27 cellular contexts compared by ENCODE assay signal in the genomic region with DNA sequence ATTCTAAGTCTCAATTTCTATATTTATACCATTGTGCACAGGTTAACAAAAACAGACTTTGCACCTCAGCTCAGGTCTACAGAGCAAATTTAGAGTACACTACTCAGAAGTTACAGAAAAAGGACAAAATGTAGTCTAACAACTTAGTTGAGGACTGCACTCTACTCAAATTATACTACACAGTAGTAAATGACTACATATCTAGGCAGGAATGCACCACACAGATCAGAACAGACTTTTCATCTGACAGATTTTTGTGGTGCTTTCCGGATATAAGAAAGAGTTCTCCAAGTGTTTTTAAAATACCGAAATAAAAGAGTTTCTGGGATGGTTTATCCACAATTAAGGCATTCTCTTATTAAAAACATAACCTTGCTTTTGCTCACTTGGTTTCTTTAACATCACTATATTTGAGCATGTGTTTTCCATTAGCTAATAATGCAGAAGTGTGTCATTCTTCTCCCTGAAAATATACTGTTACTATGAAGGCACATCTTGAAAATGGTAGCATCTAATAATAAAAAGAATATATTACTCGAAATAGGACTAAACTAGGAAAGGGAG.
DNase-seq lines count a peak whose midpoint lies in the region; ATAC-seq, FAIRE-seq and TF ChIP-seq lines count a peak whose summit lies in the region.
"Had no signal": no experiment of that assay in that cellular context is flagged by ENCODE, and none has a peak within 500 bp of the region (broad histone marks: within the 10 kb centered on the region; RNA-seq: fewer than 3 reads in every experiment).

No MANE protein-coding gene starts in this region.

- DNase-seq in right lobe of liver (no peak), mesothelial cell of epicardium (ENCODE audit: low spot score in 2 of 2, unreplicated experiment in 2 of 2) (no peak), suprapubic skin (ENCODE audit: low spot score in 2 of 2) (no peak), left colon (no peak)
- DNase-seq in NK-92 treated with Interleukin-12 subunit alpha and Interleukin-12 subunit beta, amount 100 ng/mL, for 24 hours (lab: John Stamatoyannopoulos, UW) = no peak
- DNase-seq: ACHN; Calu3; CD8-positive, alpha-beta memory T cell; EL; GF-D8; H9; HFFc6; MG63; NCI-H1048; NCI-H1417 treated with DMSO at 0.1 percent for 48 hours; NCI-H187; NCI-H446; NCI-H526; OCI-M1; SJCRH30 had no signal

- WGBS in liver = 93% methylated on average over 3 of the region's 3 CpGs
- WGBS in right lobe of liver (ENCODE audit: insufficient coverage, low coverage, low lambda C conversion rate, missing lambda C conversion rate) = 86% methylated on average over 3 of the region's 3 CpGs
- 69% methylated on average over 3 of the region's 3 CpGs for WGBS in suprapubic skin

- H3K4me1 Mint-ChIP-seq in mesothelial cell of epicardium = peaks cover 28% of the 10 kb centered on the region
- H3K4me1 Mint-ChIP-seq: CD8-positive, alpha-beta memory T cell had no signal

- no peaks in the 10 kb centered on the region for H3K9me3 ChIP-seq in liver (ENCODE audit: control insufficient read depth in 4 of 4, low read length in 3 of 4)
- H3K9me3 ChIP-seq in right lobe of liver = no peaks in the 10 kb centered on the region
- H3K9me3 ChIP-seq in suprapubic skin = no peaks in the 10 kb centered on the region
- H3K9me3 ChIP-seq: MG63, SJCRH30 had no signal

- no peak overlapping the region for H3K4me3 ChIP-seq in liver (ENCODE audit: low read depth in 1 of 3, low read length in 3 of 3)
- H3K4me3 ChIP-seq in right lobe of liver = no peak overlapping the region
- H3K4me3 ChIP-seq in suprapubic skin = no peak overlapping the region
- H3K4me3 ChIP-seq: K562, MG63, SJCRH30 had no signal

- TF ChIP-seq CTCF in liver (IDR thresholded peaks at IDR 0.05; ENCODE audit: low read depth, low read length, missing input control) (no peak), right lobe of liver (IDR thresholded peaks at IDR 0.05) (no peak), mesothelial cell of epicardium (IDR thresholded peaks at IDR 0.05; ENCODE audit: unreplicated experiment) (no peak), suprapubic skin (IDR thresholded peaks at IDR 0.05) (no peak)

- H3K36me3 Mint-ChIP-seq in mesothelial cell of epicardium = no peaks in the 10 kb centered on the region
- H3K36me3 Mint-ChIP-seq: CD8-positive, alpha-beta memory T cell had no signal

- no peaks in the 10 kb centered on the region for H3K9me3 Mint-ChIP-seq in mesothelial cell of epicardium
- H3K9me3 Mint-ChIP-seq: H9, HFFc6 had no signal

- TF ChIP-seq POLR2A in right lobe of liver (IDR thresholded peaks at IDR 0.05) (no peak), suprapubic skin (IDR thresholded peaks at IDR 0.05) (no peak)

- intact Hi-C loops in right lobe of liver (cut with DNase I) = no loop called here
- intact Hi-C loops in left colon (cut with DNase I, micrococcal nuclease) = no loop called here

- H3K27me3 ChIP-seq in liver (ENCODE audit: control insufficient read depth in 4 of 4, insufficient read depth in 4 of 4, low read length in 3 of 4) (no peaks in the 10 kb centered on the region), right lobe of liver (no peaks in the 10 kb centered on the region), suprapubic skin (no peaks in the 10 kb centered on the region)
- H3K27me3 ChIP-seq: MG63, SJCRH30 had no signal

- no peak for TF ChIP-seq RAD21 in liver (IDR thresholded peaks at IDR 0.05)

- H3K4me1 ChIP-seq in liver (ENCODE audit: control insufficient read depth in 4 of 4, insufficient read depth in 4 of 4, low read length in 3 of 4) (peaks cover 0 to 4% (median under 1%) of the 10 kb centered on the region in 4 donors), right lobe of liver (peaks cover 0 to 10% (median 0%) of the 10 kb centered on the region in 4 donors), suprapubic skin (peaks cover 18% of the 10 kb centered on the region)
- H3K4me1 ChIP-seq: SJCRH30 had no signal

- no peak overlapping the region for H3K27ac ChIP-seq in liver (ENCODE audit: low read depth in 1 of 2, low read length in 2 of 2)
- H3K27ac ChIP-seq in right lobe of liver = no peak overlapping the region
- H3K27ac ChIP-seq in suprapubic skin = no peak overlapping the region
- H3K27ac ChIP-seq: 22Rv1, C4-2B, SJCRH30 had no signal

- H3K27me3 Mint-ChIP-seq in mesothelial cell of epicardium (ENCODE audit: low read depth) = no peaks in the 10 kb centered on the region

- no peak for ATAC-seq in right lobe of liver
- no peak for ATAC-seq in left colon
- ATAC-seq in HG03342 (IDR thresholded peaks at IDR 0.05; ENCODE audit: unreplicated experiment) = no peak
- ATAC-seq: K562 had no signal

- peak overlapping the region; percentile 74 for H3K27ac Mint-ChIP-seq in mesothelial cell of epicardium
- H3K27ac Mint-ChIP-seq: H9, HFFc6 had no signal

- H3K36me3 ChIP-seq in liver (ENCODE audit: control insufficient read depth in 4 of 4, insufficient read depth in 3 of 4, low read depth in 1 of 4, low read length in 3 of 4) = no peaks in the 10 kb centered on the region
- no peaks in the 10 kb centered on the region for H3K36me3 ChIP-seq in right lobe of liver
- no peaks in the 10 kb centered on the region for H3K36me3 ChIP-seq in suprapubic skin
- H3K36me3 ChIP-seq: MG63, SJCRH30 had no signal

- FAIRE-seq in endometrium (lab: Jason Lieb, UNC) = peak; percentile 54
- FAIRE-seq: K562, RCC 7860 had no signal

- H3K9ac ChIP-seq in liver (ENCODE audit: low read depth in 1 of 2, low read length in 2 of 2) = no peak overlapping the region

- TF ChIP-seq EP300 in suprapubic skin (IDR thresholded peaks at IDR 0.05) = no peak

- H3K4me3 Mint-ChIP-seq in mesothelial cell of epicardium = no peak overlapping the region
- H3K4me3 Mint-ChIP-seq: CD8-positive, alpha-beta memory T cell; H9; HFFc6 had no signal

TF ChIP-seq in liver, 16 proteins besides CTCF, POLR2A, EP300 and RAD21:
- TF ChIP-seq, protein P1, sequence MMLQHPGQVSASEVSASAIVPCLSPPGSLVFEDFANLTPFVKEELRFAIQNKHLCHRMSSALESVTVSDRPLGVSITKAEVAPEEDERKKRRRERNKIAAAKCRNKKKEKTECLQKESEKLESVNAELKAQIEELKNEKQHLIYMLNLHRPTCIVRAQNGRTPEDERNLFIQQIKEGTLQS (IDR thresholded peaks at IDR 0.05) = no peak
- TF ChIP-seq FOXA2 (IDR thresholded peaks at IDR 0.05) (no peak), HNF4A (conservative IDR thresholded peaks at IDR 0.05) (peak; percentile 27 to 37)
- TF ChIP-seq, protein P2, sequence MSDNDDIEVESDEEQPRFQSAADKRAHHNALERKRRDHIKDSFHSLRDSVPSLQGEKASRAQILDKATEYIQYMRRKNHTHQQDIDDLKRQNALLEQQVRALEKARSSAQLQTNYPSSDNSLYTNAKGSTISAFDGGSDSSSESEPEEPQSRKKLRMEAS (IDR thresholded peaks at IDR 0.05) = no peak
